ENCODE assay signal across 9 cellular contexts in the genomic region with DNA sequence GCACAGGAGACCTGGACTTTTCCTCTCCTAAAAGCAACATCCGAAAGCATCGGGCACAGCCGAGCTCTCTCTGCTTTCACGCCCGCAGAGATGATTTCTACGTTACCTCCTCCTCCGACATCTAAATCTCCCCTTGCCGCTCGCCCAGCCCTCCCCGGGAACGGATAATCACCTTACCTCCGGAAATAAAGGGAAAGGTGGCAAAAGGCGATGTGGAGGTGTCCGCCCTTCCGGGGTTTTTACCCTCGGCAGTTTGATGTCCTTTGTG. TPM values are rescaled to one million over a fixed set of nuclear protein-coding genes. Genes with fewer than 3 reads are reported as not detected.
A peak's percentile ranks its signal among the peaks of the same experiment; 100 is the strongest.
DNase-seq lines count a peak whose midpoint lies in the region; ATAC-seq and TF ChIP-seq lines count a peak whose summit lies in the region.
"Had no signal": no experiment of that assay in that cellular context is flagged by ENCODE, and none has a peak within 500 bp of the region (broad histone marks: within the 10 kb centered on the region; RNA-seq: fewer than 3 reads in every experiment).

No MANE protein-coding gene starts in this region.

- H4K20me1 ChIP-seq in Karpas-422 (ENCODE audit: insufficient read depth, low read depth, low read length), result peaks cover 17% of the 10 kb centered on the region; the same call in 1 of the 2 replicates

- H3K27me3 Mint-ChIP-seq in CD8-positive, alpha-beta T cell (ENCODE audit: low read depth), result no peaks in the 10 kb centered on the region
- no peaks in the 10 kb centered on the region for H3K27me3 Mint-ChIP-seq in T-helper 2 cell treated with Interferon-gamma antibody and Interleukin-4, amounts not matched to agents 5 μg/mL and 100 μg/mL, for 36 hours (ENCODE audit: low read depth)

- CTCF ChIA-PET in CD8-positive, alpha-beta T cell (lab: Charles Lee), result interaction anchor here (1.2 to 4.6 kb wide), 5 partner anchors 34 to 143 kb away, joined by 4 to 36 read pairs (median 5); no protein-coding TSS in a partner anchor

- H3K9me3 Mint-ChIP-seq in CD8-positive, alpha-beta T cell, result no peaks in the 10 kb centered on the region
- no peaks in the 10 kb centered on the region for H3K9me3 Mint-ChIP-seq in T-helper 2 cell treated with Interferon-gamma antibody and Interleukin-4, amounts not matched to agents 5 μg/mL and 100 μg/mL, for 36 hours
- H3K9me3 Mint-ChIP-seq: neural crest cell had no signal

- H3K4me1 Mint-ChIP-seq in CD8-positive, alpha-beta T cell (ENCODE audit: low read depth), result peaks cover 44% of the 10 kb centered on the region
- peaks cover 22% of the 10 kb centered on the region for H3K4me1 Mint-ChIP-seq in T-helper 2 cell treated with Interferon-gamma antibody and Interleukin-4, amounts not matched to agents 5 μg/mL and 100 μg/mL, for 36 hours (ENCODE audit: low read depth)

- peak overlapping the region; percentile 94 for H3K9ac ChIP-seq in Karpas-422 (ENCODE audit: low read length)

- no peak for ATAC-seq in CD8-positive, alpha-beta T cell
- ATAC-seq in GM18502 (IDR thresholded peaks at IDR 0.05; ENCODE audit: poor library complexity, unreplicated experiment) (no peak), HG02840 (IDR thresholded peaks at IDR 0.05; ENCODE audit: low FRiP score, unreplicated experiment) (no peak)

- H3K4me1 ChIP-seq in CD8-positive, alpha-beta T cell (ENCODE audit: insufficient read depth, low read length), result peaks cover 60% of the 10 kb centered on the region
- peaks cover 49% of the 10 kb centered on the region for H3K4me1 ChIP-seq in Karpas-422 (ENCODE audit: low read length)
- H3K4me1 ChIP-seq in effector memory CD4-positive, alpha-beta T cell (ENCODE audit: control insufficient read depth, insufficient read depth, low read length, poor library complexity, severe bottlenecking), result peaks cover 47% of the 10 kb centered on the region
- H3K4me1 ChIP-seq in neuron (ENCODE audit: insufficient read depth, low read length), result peaks cover 9% of the 10 kb centered on the region

- intact Hi-C loops in CD8-positive, alpha-beta T cell (cut with DNase I, micrococcal nuclease), result loop anchor here (5.0 to 10.0 kb wide), 3 partner anchors 34 to 947 kb away; partner anchors contain the start of gene ARID2 (in 1 of the 2)

- no peak for TF ChIP-seq CTCF in CD8-positive, alpha-beta T cell (IDR thresholded peaks at IDR 0.05)

- no peak overlapping the region for H3K4me3 Mint-ChIP-seq in CD8-positive, alpha-beta T cell
- no peak overlapping the region for H3K4me3 Mint-ChIP-seq in T-helper 2 cell treated with Interferon-gamma antibody and Interleukin-4, amounts not matched to agents 5 μg/mL and 100 μg/mL, for 36 hours
- H3K4me3 Mint-ChIP-seq: neural crest cell had no signal

- no peaks in the 10 kb centered on the region for H3K9me3 ChIP-seq in CD8-positive, alpha-beta T cell (ENCODE audit: low read length)
- no peaks in the 10 kb centered on the region for H3K9me3 ChIP-seq in Karpas-422 (ENCODE audit: low read length)
- no peaks in the 10 kb centered on the region for H3K9me3 ChIP-seq in effector memory CD4-positive, alpha-beta T cell (ENCODE audit: control insufficient read depth, low read length)
- H3K9me3 ChIP-seq in neuron (ENCODE audit: low read length), result no peaks in the 10 kb centered on the region

- peak overlapping the region; percentile 98 for H3K27ac ChIP-seq in CD8-positive, alpha-beta T cell (ENCODE audit: low read depth, low read length)
- peak overlapping the region; percentile 81 for H3K27ac ChIP-seq in Karpas-422 (ENCODE audit: low read length)
- peak overlapping the region; percentile 98 for H3K27ac ChIP-seq in effector memory CD4-positive, alpha-beta T cell (ENCODE audit: insufficient read depth, low read length, poor library complexity, severe bottlenecking)

- peak in 3 of 7 experiments; percentile 7 to 51 (median 51) for DNase-seq in CD8-positive, alpha-beta T cell
- DNase-seq in Karpas-422, result no peak
- DNase-seq in effector memory CD4-positive, alpha-beta T cell, result peak in 2 of 3 donors; percentile 24 to 25
- no peak for DNase-seq in stimulated activated CD4-positive, alpha-beta T cell treated with anti-CD3 and anti-CD28 coated beads, Interleukin-2, amount 100 ng/mL, for 48 hours
- DNase-seq in T-helper 2 cell treated with Interferon-gamma antibody and Interleukin-4, amounts not matched to agents 5 μg/mL and 100 μg/mL, for 36 hours (ENCODE audit: low spot score), result no peak

- H3K4me3 ChIP-seq in CD8-positive, alpha-beta T cell (ENCODE audit: low read depth, low read length), result peak overlapping the region; percentile 96
- H3K4me3 ChIP-seq in Karpas-422 (ENCODE audit: low read length) (peak overlapping the region; percentile 88), neuron (ENCODE audit: low read length) (peak overlapping the region; percentile 52)
- peak overlapping the region; percentile 97 for H3K4me3 ChIP-seq in effector memory CD4-positive, alpha-beta T cell (ENCODE audit: insufficient read depth, low read depth, low read length, poor library complexity, severe bottlenecking)

- H3K36me3 ChIP-seq in CD8-positive, alpha-beta T cell (ENCODE audit: insufficient read depth, low read length), result no peaks in the 10 kb centered on the region
- H3K36me3 ChIP-seq in Karpas-422 (ENCODE audit: insufficient read depth, low read length) (peaks cover 7% of the 10 kb centered on the region; the same call in 1 of the 2 replicates), neuron (ENCODE audit: insufficient read depth, low read length) (no peaks in the 10 kb centered on the region)
- H3K36me3 ChIP-seq in effector memory CD4-positive, alpha-beta T cell (ENCODE audit: control insufficient read depth, insufficient read depth, low read length), result no peaks in the 10 kb centered on the region

- POLR2A ChIA-PET in CD8-positive, alpha-beta T cell (lab: Charles Lee), result interaction anchor here (0.9 to 5.5 kb wide), 31 partner anchors 8 to 947 kb away, joined by 3 to 232 read pairs (median 9); partner anchors contain the start of genes ARID2, SCAF11 and SLC38A2

- peaks cover 56% of the 10 kb centered on the region for H3K79me2 ChIP-seq in Karpas-422 (ENCODE audit: low read length)

- peak overlapping the region; percentile 83 for H3K4me2 ChIP-seq in Karpas-422 (ENCODE audit: low read depth, low read length, poor library complexity, severe bottlenecking)

- peak overlapping the region; percentile 64; the same call in 1 of the 2 replicates for H2AFZ ChIP-seq in Karpas-422 (ENCODE audit: low read length)
- peak overlapping the region; percentile 99 for H2AFZ ChIP-seq in neuron (ENCODE audit: low read depth, low read length)

- H3K27me3 ChIP-seq in CD8-positive, alpha-beta T cell (ENCODE audit: insufficient read depth, low read length), result no peaks in the 10 kb centered on the region
- H3K27me3 ChIP-seq in Karpas-422 (ENCODE audit: low read length) (no peaks in the 10 kb centered on the region), neuron (ENCODE audit: insufficient read depth, low read length) (peaks cover 15% of the 10 kb centered on the region)
- no peaks in the 10 kb centered on the region for H3K27me3 ChIP-seq in effector memory CD4-positive, alpha-beta T cell (replicated peaks; ENCODE audit: control insufficient read depth, insufficient read depth, low read length, poor library complexity, severe bottlenecking)

- H3K9me2 ChIP-seq in Karpas-422 (replicated peaks; ENCODE audit: insufficient read depth, low read length), result no peaks in the 10 kb centered on the region

- H3K36me3 Mint-ChIP-seq in CD8-positive, alpha-beta T cell, result peaks cover 15% of the 10 kb centered on the region
- peaks cover 10% of the 10 kb centered on the region for H3K36me3 Mint-ChIP-seq in T-helper 2 cell treated with Interferon-gamma antibody and Interleukin-4, amounts not matched to agents 5 μg/mL and 100 μg/mL, for 36 hours (ENCODE audit: low read depth)

- H3K27ac Mint-ChIP-seq in CD8-positive, alpha-beta T cell, result no peak overlapping the region
- no peak overlapping the region for H3K27ac Mint-ChIP-seq in T-helper 2 cell treated with Interferon-gamma antibody and Interleukin-4, amounts not matched to agents 5 μg/mL and 100 μg/mL, for 36 hours

RNA-seq across cellular contexts. Expression of gene SLC38A1, which starts 0.6 kb away (rescaled TPM):
- 100 to 1,000 TPM; 440 to 464 TPM for total RNA-seq in CD8-positive, alpha-beta T cell
- 97.4 and 209 TPM in 2 replicates for total RNA-seq in Karpas-422 (2014; rRNA removed; shearing (Covaris generic); ENCODE audit: low replicate concordance)

Comparison
In these comparisons a context has a peak if more than half of its experiments do, and no peak if none do; other contexts are left out.
1. DNase-seq: peak in effector memory CD4-positive, alpha-beta T cell (2 of 3); none in Karpas-422 (single experiment), stimulated activated CD4-positive, alpha-beta T cell treated with anti-CD3 and anti-CD28 coated beads, Interleukin-2, amount 100 ng/mL, for 48 hours (0 of 2) and T-helper 2 cell treated with Interferon-gamma antibody and Interleukin-4, amounts not matched to agents 5 μg/mL and 100 μg/mL, for 36 hours (single experiment).
2. Peak in every context shown above with its lines, with median percentiles within 50 percentile points of each other: H3K27ac ChIP-seq and H3K4me3 ChIP-seq.